ENCODE assay signal across 16 cellular contexts in genomic region chr6:28632326-28632851, GRCh38.
DNase-seq lines count a peak whose midpoint lies in the region; ATAC-seq and TF ChIP-seq lines count a peak whose summit lies in the region.
"Had no signal": no experiment of that assay in that cellular context is flagged by ENCODE, and none has a peak within 500 bp of the region (broad histone marks: within the 10 kb centered on the region; RNA-seq: fewer than 3 reads in every experiment).

No MANE protein-coding gene starts in this region.

- peaks cover 0 to 4% (median 3%) of the 10 kb centered on the region in 5 donors for H3K36me3 Mint-ChIP-seq in naive thymus-derived CD4-positive, alpha-beta T cell
- H3K36me3 Mint-ChIP-seq: CD8-positive, alpha-beta memory T cell had no signal

- DNase-seq in SKM-1 treated with dmso at 0.1 percent for 144 hours (lab: John Stamatoyannopoulos, UW; ENCODE audit: unreplicated experiment) (peak; percentile 16), SKM-1 (lab: John Stamatoyannopoulos, UW; ENCODE audit: unreplicated experiment) (no peak), DND-41 (no peak), KBM-7 (peak; percentile 16), OCI-M1 (lab: John Stamatoyannopoulos, UW) (peak; percentile 39), erythroblast (lab: John Stamatoyannopoulos, UW) (no peak)
- no peak for DNase-seq in naive thymus-derived CD4-positive, alpha-beta T cell
- DNase-seq: 8988T; AML-193; Caco-2; CD8-positive, alpha-beta memory T cell; GF-D8; H7 had no signal

- no peaks in the 10 kb centered on the region for H3K79me2 ChIP-seq in DND-41 (ENCODE audit: insufficient read depth, low read length)

- H3K9me3 Mint-ChIP-seq in naive thymus-derived CD4-positive, alpha-beta T cell: peaks cover 0 to 32% (median 5%) of the 10 kb centered on the region in 11 donors

- H3K4me1 Mint-ChIP-seq in naive thymus-derived CD4-positive, alpha-beta T cell: peaks cover 5 to 27% (median 15%) of the 10 kb centered on the region in 7 donors

- TF ChIP-seq POLR2A in erythroblast (IDR thresholded peaks at IDR 0.05; ENCODE audit: low read length): no peak

- in situ Hi-C loops in KBM-7 (cut with MboI; ENCODE audit: low pct_unique_long_range_greater_than_20kb, low sequenced_read_pairs): no loop called here

- no peaks in the 10 kb centered on the region for H3K4me1 ChIP-seq in DND-41 (ENCODE audit: insufficient read depth, low read length)
- H3K4me1 ChIP-seq in naive thymus-derived CD4-positive, alpha-beta T cell (ENCODE audit: control insufficient read depth in 2 of 2, insufficient read depth in 2 of 2, low read length in 2 of 2): peaks cover 0 to 3% of the 10 kb centered on the region in 2 donors
- H3K4me1 ChIP-seq: Caco-2 had no signal

- no peaks in the 10 kb centered on the region for H3K9me3 ChIP-seq in DND-41 (ENCODE audit: insufficient read depth, low read length, severe bottlenecking)
- no peaks in the 10 kb centered on the region for H3K9me3 ChIP-seq in naive thymus-derived CD4-positive, alpha-beta T cell (ENCODE audit: control insufficient read depth in 2 of 3, low read length in 3 of 3)
- H3K9me3 ChIP-seq: Caco-2 had no signal

- CTCF ChIA-PET in naive thymus-derived CD4-positive, alpha-beta T cell (lab: Charles Lee): no interaction called here

- H3K9ac ChIP-seq in DND-41 (ENCODE audit: low read depth, low read length): no peak overlapping the region
- H3K9ac ChIP-seq: BLaER1 had no signal

- H3K4me3 ChIP-seq in DND-41 (ENCODE audit: low read depth in 1 of 2, low read length in 2 of 2): no peak overlapping the region
- H3K4me3 ChIP-seq in naive thymus-derived CD4-positive, alpha-beta T cell (ENCODE audit: low read length): no peak overlapping the region
- H3K4me3 ChIP-seq: BLaER1 had no signal

- no peak overlapping the region for H2AFZ ChIP-seq in DND-41 (ENCODE audit: low read depth, low read length)

- intact Hi-C loops in naive thymus-derived CD4-positive, alpha-beta T cell (cut with micrococcal nuclease): loop anchor here in 1 of 2 donors (10.0 kb wide), 2 partner anchors 102 to 152 kb away; no protein-coding TSS in a partner anchor

- H3K27me3 Mint-ChIP-seq in naive thymus-derived CD4-positive, alpha-beta T cell: peaks cover 58 to 80% (median 73%) of the 10 kb centered on the region in 5 donors

- POLR2A ChIA-PET in naive thymus-derived CD4-positive, alpha-beta T cell (lab: Charles Lee): no interaction called here

- ATAC-seq in DND-41 (ENCODE audit: insufficient read depth, low read depth): peak; percentile 62
- ATAC-seq in naive thymus-derived CD4-positive, alpha-beta T cell: no peak
- ATAC-seq in GM18909 (IDR thresholded peaks at IDR 0.05; ENCODE audit: poor library complexity, unreplicated experiment): no peak

- H3K36me3 ChIP-seq in DND-41 (ENCODE audit: insufficient read depth, low read length): no peaks in the 10 kb centered on the region
- H3K36me3 ChIP-seq in naive thymus-derived CD4-positive, alpha-beta T cell (ENCODE audit: control insufficient read depth in 2 of 3, insufficient read depth in 3 of 3, low read length in 3 of 3): no peaks in the 10 kb centered on the region
- H3K36me3 ChIP-seq: BLaER1 had no signal

- no peak overlapping the region for H3K4me2 ChIP-seq in DND-41 (ENCODE audit: insufficient read depth, low read length)
- H3K4me2 ChIP-seq: BLaER1 had no signal

- no peak for TF ChIP-seq CTCF in DND-41 (IDR thresholded peaks at IDR 0.05; ENCODE audit: borderline replicate concordance, extremely low read depth, low read length, poor library complexity, severe bottlenecking)

- no peak overlapping the region for H3K4me3 Mint-ChIP-seq in naive thymus-derived CD4-positive, alpha-beta T cell
- H3K4me3 Mint-ChIP-seq: CD8-positive, alpha-beta memory T cell had no signal

- H3K27ac ChIP-seq in DND-41 (ENCODE audit: low read length): no peak overlapping the region
- H3K27ac ChIP-seq in naive thymus-derived CD4-positive, alpha-beta T cell (ENCODE audit: low read depth, low read length): no peak overlapping the region
- H3K27ac ChIP-seq: BLaER1, HL-60 had no signal

- H3K27ac Mint-ChIP-seq in naive thymus-derived CD4-positive, alpha-beta T cell: no peak overlapping the region
- H3K27ac Mint-ChIP-seq: CD8-positive, alpha-beta memory T cell had no signal

- H3K27me3 ChIP-seq in DND-41 (ENCODE audit: insufficient read depth, low read length, poor library complexity): no peaks in the 10 kb centered on the region
- peaks cover 7 to 20% of the 10 kb centered on the region in 2 donors for H3K27me3 ChIP-seq in naive thymus-derived CD4-positive, alpha-beta T cell (ENCODE audit: control insufficient read depth in 2 of 2, insufficient read depth in 2 of 2, low read length in 2 of 2)

- no peaks in the 10 kb centered on the region for H4K20me1 ChIP-seq in DND-41 (ENCODE audit: insufficient read depth, low read length)
- H4K20me1 ChIP-seq: BLaER1 had no signal

Comparison
In these comparisons a context has a peak if more than half of its experiments do, and no peak if none do; other contexts are left out.
1. DNase-seq: peak in SKM-1 treated with dmso at 0.1 percent for 144 hours (single experiment), KBM-7 (single experiment) and OCI-M1 (single experiment); none in SKM-1 (single experiment), DND-41 (single experiment), naive thymus-derived CD4-positive, alpha-beta T cell (0 of 9) and erythroblast (0 of 2).